ENCODE assay signal across 40 cellular contexts in the genomic region with DNA sequence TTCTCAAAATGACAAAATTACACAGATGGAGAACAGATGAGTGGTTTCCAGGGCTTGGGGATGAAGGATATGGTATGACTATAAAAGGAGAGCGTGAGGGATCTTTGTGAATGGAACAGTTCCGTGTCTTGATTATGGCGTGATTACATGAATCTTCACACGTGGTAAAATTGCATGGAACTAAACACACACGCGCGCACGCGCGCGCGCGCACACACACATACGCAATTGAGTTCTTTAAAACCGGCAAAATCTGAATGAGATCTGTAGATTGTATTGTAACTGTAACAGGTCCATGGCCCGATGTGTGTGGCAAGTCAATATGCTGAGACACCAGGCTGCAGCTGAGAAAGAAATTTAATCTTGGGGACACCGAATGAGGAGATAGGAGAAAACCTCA. TPM values are rescaled to one million over a fixed set of nuclear protein-coding genes. Genes with fewer than 3 reads are reported as not detected.
"Had no signal": no experiment of that assay in that cellular context is flagged by ENCODE, and none has a peak within 500 bp of the region (broad histone marks: within the 10 kb centered on the region; RNA-seq: fewer than 3 reads in every experiment).

No MANE protein-coding gene starts in this region.

- H3K27me3 Mint-ChIP-seq: activated naive CD4-positive, alpha-beta T cell treated with anti-CD3 and anti-CD28 coated beads, Interleukin-2, amount 50 U/mL, for 24 hours; activated naive CD8-positive, alpha-beta T cell; activated naive CD8-positive, alpha-beta T cell treated with anti-CD3 and anti-CD28 coated beads for 36 hours; activated naive CD8-positive, alpha-beta T cell treated with anti-CD3 and anti-CD28 coated beads, Interleukin-2, amount 50 U/mL, for 24 hours had no signal

- H3K4me1 Mint-ChIP-seq: activated naive CD4-positive, alpha-beta T cell treated with anti-CD3 and anti-CD28 coated beads, Interleukin-2, amount 50 U/mL, for 24 hours; central memory CD8-positive, alpha-beta T cell had no signal

- DNase-seq: activated effector memory CD4-positive, alpha-beta T cell treated with anti-CD3 and anti-CD28 coated beads, Interleukin-2, amount 50 U/mL, for 16 hours; activated effector memory CD4-positive, alpha-beta T cell treated with Interleukin-2 at 50 U/mL for 16 hours; activated gamma-delta T cell; activated gamma-delta T cell treated with Interleukin-2 at 50 U/mL for 16 hours; activated naive CD4-positive, alpha-beta T cell; activated naive CD4-positive, alpha-beta T cell treated with anti-CD3 and anti-CD28 coated beads for 36 hours; activated naive CD4-positive, alpha-beta T cell treated with anti-CD3 and anti-CD28 coated beads, Interleukin-2, amount 10 ng/mL, durations not matched to agents 7 days and 5 days; activated naive CD4-positive, alpha-beta T cell treated with anti-CD3 and anti-CD28 coated beads, Interleukin-2, amount 50 U/mL, for 16 hours; activated naive CD4-positive, alpha-beta T cell treated with Interleukin-2 at 50 U/mL for 16 hours; activated naive CD8-positive, alpha-beta T cell treated with anti-CD3 and anti-CD28 coated beads for 36 hours; activated naive CD8-positive, alpha-beta T cell treated with anti-CD3 and anti-CD28 coated beads, Interleukin-2, amount 10 ng/mL, durations not matched to agents 7 days and 5 days; activated naive CD8-positive, alpha-beta T cell treated with anti-CD3 and anti-CD28 coated beads, Interleukin-2, amount 50 U/mL, for 24 hours; activated T-cell treated with anti-CD3 and anti-CD28 coated beads for 4 hours; activated T-cell treated with anti-CD3 and anti-CD28 coated beads, Interleukin-2, amount 50 U/mL, for 1 hour; activated T-cell treated with anti-CD3 and anti-CD28 coated beads, Interleukin-2, amount 50 U/mL, for 24 hours; activated T-cell treated with anti-CD3 and anti-CD28 coated beads, Interleukin-2, amount 50 U/mL, for 4 hours; activated T-cell treated with anti-CD3 and anti-CD28 coated beads, Interleukin-2, amount 50 U/mL, for 48 hours; activated T-cell treated with anti-CD3 and anti-CD28 coated beads, Interleukin-2, amount 50 U/mL, for 72 hours; adrenal gland; amniotic stem cell; amygdala; anterior cingulate cortex; body of pancreas; brain microvascular endothelial cell; caudate nucleus; central memory CD4-positive, alpha-beta T cell; cerebellar nuclear complex had no signal

- H3K4me1 ChIP-seq: adrenal gland, ascending aorta, body of pancreas, breast epithelium had no signal

- FAIRE-seq: astrocyte, bronchial epithelial cell had no signal

- H3K36me3 Mint-ChIP-seq: activated naive CD4-positive, alpha-beta T cell treated with anti-CD3 and anti-CD28 coated beads, Interleukin-2, amount 10 ng/mL, durations not matched to agents 7 days and 5 days; activated naive CD4-positive, alpha-beta T cell treated with anti-CD3 and anti-CD28 coated beads, Interleukin-2, amount 50 U/mL, for 24 hours; activated naive CD4-positive, alpha-beta T cell treated with anti-CD3 and anti-CD28 coated beads, Interleukin-2, amount 50 U/mL, for 72 hours; activated naive CD8-positive, alpha-beta T cell; activated naive CD8-positive, alpha-beta T cell treated with anti-CD3 and anti-CD28 coated beads for 36 hours; activated naive CD8-positive, alpha-beta T cell treated with anti-CD3 and anti-CD28 coated beads, Interleukin-2, amount 10 ng/mL, durations not matched to agents 7 days and 5 days; brain had no signal

- H3K27ac Mint-ChIP-seq: activated naive CD4-positive, alpha-beta T cell treated with anti-CD3 and anti-CD28 coated beads for 36 hours; activated naive CD4-positive, alpha-beta T cell treated with anti-CD3 and anti-CD28 coated beads, Interleukin-2, amount 10 ng/mL, durations not matched to agents 7 days and 5 days; activated naive CD4-positive, alpha-beta T cell treated with anti-CD3 and anti-CD28 coated beads, Interleukin-2, amount 50 U/mL, for 24 hours; activated naive CD4-positive, alpha-beta T cell treated with anti-CD3 and anti-CD28 coated beads, Interleukin-2, amount 50 U/mL, for 72 hours; activated naive CD8-positive, alpha-beta T cell; activated naive CD8-positive, alpha-beta T cell treated with anti-CD3 and anti-CD28 coated beads for 36 hours; activated naive CD8-positive, alpha-beta T cell treated with anti-CD3 and anti-CD28 coated beads, Interleukin-2, amount 10 ng/mL, durations not matched to agents 7 days and 5 days; activated naive CD8-positive, alpha-beta T cell treated with anti-CD3 and anti-CD28 coated beads, Interleukin-2, amount 50 U/mL, for 24 hours; activated T-cell treated with anti-CD3 and anti-CD28 coated beads, Interleukin-2, amount 50 U/mL, for 24 hours; activated T-cell treated with anti-CD3 and anti-CD28 coated beads, Interleukin-2, amount 50 U/mL, for 72 hours; activated T-helper 1 cell treated with anti-CD3 and anti-CD28 coated beads, Interleukin-12 subunit alpha, Interleukin-12 subunit beta, Interleukin-2, Interleukin-4 antibody, amounts not matched to agents 30 ng/mL and 10 ng/mL and 1 ng/mL, durations not matched to agents 14 hours and 24 hours and 36 hours; activated T-helper 2 cell treated with anti-CD3 and anti-CD28 coated beads, Interferon-gamma antibody, Interleukin-2, Interleukin-4, amounts not matched to agents 10 μg/mL and 5 μg/mL and 100 μg/mL, durations not matched to agents 14 hours and 24 hours and 36 hours had no signal

- H3K36me3 ChIP-seq: adrenal gland, ascending aorta, brain microvascular endothelial cell, breast epithelium, cardiac muscle cell had no signal

- ATAC-seq: activated naive CD4-positive, alpha-beta T cell treated with anti-CD3 and anti-CD28 coated beads, Interleukin-2, amount 50 U/mL, for 72 hours; activated naive CD8-positive, alpha-beta T cell treated with anti-CD3 and anti-CD28 coated beads, Interleukin-2, amount 50 U/mL, for 24 hours; activated T-cell treated with anti-CD3 and anti-CD28 coated beads, Interleukin-2, amount 50 U/mL, for 4 hours; activated T-cell treated with anti-CD3 and anti-CD28 coated beads, Interleukin-2, amount 50 U/mL, for 72 hours; body of pancreas had no signal

- H3K9me3 Mint-ChIP-seq: activated naive CD4-positive, alpha-beta T cell treated with anti-CD3 and anti-CD28 coated beads for 36 hours; activated naive CD4-positive, alpha-beta T cell treated with anti-CD3 and anti-CD28 coated beads, Interleukin-2, amount 10 ng/mL, durations not matched to agents 7 days and 5 days; activated naive CD4-positive, alpha-beta T cell treated with anti-CD3 and anti-CD28 coated beads, Interleukin-2, amount 50 U/mL, for 24 hours; activated naive CD4-positive, alpha-beta T cell treated with anti-CD3 and anti-CD28 coated beads, Interleukin-2, amount 50 U/mL, for 72 hours; activated naive CD8-positive, alpha-beta T cell treated with anti-CD3 and anti-CD28 coated beads for 36 hours; activated naive CD8-positive, alpha-beta T cell treated with anti-CD3 and anti-CD28 coated beads, Interleukin-2, amount 10 ng/mL, durations not matched to agents 7 days and 5 days; activated naive CD8-positive, alpha-beta T cell treated with anti-CD3 and anti-CD28 coated beads, Interleukin-2, amount 50 U/mL, for 24 hours; activated T-cell treated with anti-CD3 and anti-CD28 coated beads, Interleukin-2, amount 50 U/mL, for 24 hours; activated T-cell treated with anti-CD3 and anti-CD28 coated beads, Interleukin-2, amount 50 U/mL, for 4 hours; activated T-cell treated with anti-CD3 and anti-CD28 coated beads, Interleukin-2, amount 50 U/mL, for 72 hours; activated T-helper 1 cell treated with anti-CD3 and anti-CD28 coated beads, Interleukin-12 subunit alpha, Interleukin-12 subunit beta, Interleukin-2, Interleukin-4 antibody, amounts not matched to agents 30 ng/mL and 10 ng/mL and 1 ng/mL, durations not matched to agents 14 hours and 24 hours and 36 hours; activated T-helper 2 cell treated with anti-CD3 and anti-CD28 coated beads, Interferon-gamma antibody, Interleukin-2, Interleukin-4, amounts not matched to agents 10 μg/mL and 5 μg/mL and 100 μg/mL, durations not matched to agents 14 hours and 24 hours and 36 hours; central memory CD8-positive, alpha-beta T cell had no signal

- H3K9me3 ChIP-seq: adrenal gland, ascending aorta, body of pancreas, breast epithelium had no signal

- H3K27ac ChIP-seq: adrenal gland, ascending aorta, body of pancreas, brain microvascular endothelial cell, breast epithelium, cardiac muscle cell had no signal

- H3K4me3 Mint-ChIP-seq: activated naive CD4-positive, alpha-beta T cell treated with anti-CD3 and anti-CD28 coated beads for 36 hours; activated naive CD4-positive, alpha-beta T cell treated with anti-CD3 and anti-CD28 coated beads, Interleukin-2, amount 10 ng/mL, durations not matched to agents 7 days and 5 days; activated naive CD4-positive, alpha-beta T cell treated with anti-CD3 and anti-CD28 coated beads, Interleukin-2, amount 50 U/mL, for 24 hours; activated naive CD8-positive, alpha-beta T cell; activated naive CD8-positive, alpha-beta T cell treated with anti-CD3 and anti-CD28 coated beads for 36 hours; activated naive CD8-positive, alpha-beta T cell treated with anti-CD3 and anti-CD28 coated beads, Interleukin-2, amount 10 ng/mL, durations not matched to agents 7 days and 5 days; activated naive CD8-positive, alpha-beta T cell treated with anti-CD3 and anti-CD28 coated beads, Interleukin-2, amount 50 U/mL, for 24 hours; activated T-cell treated with anti-CD3 and anti-CD28 coated beads, Interleukin-2, amount 50 U/mL, for 24 hours; activated T-cell treated with anti-CD3 and anti-CD28 coated beads, Interleukin-2, amount 50 U/mL, for 4 hours; activated T-cell treated with anti-CD3 and anti-CD28 coated beads, Interleukin-2, amount 50 U/mL, for 72 hours; activated T-helper 1 cell treated with anti-CD3 and anti-CD28 coated beads, Interleukin-12 subunit alpha, Interleukin-12 subunit beta, Interleukin-2, Interleukin-4 antibody, amounts not matched to agents 30 ng/mL and 10 ng/mL and 1 ng/mL, durations not matched to agents 14 hours and 24 hours and 36 hours; brain; central memory CD8-positive, alpha-beta T cell had no signal

- H3K27me3 ChIP-seq: adrenal gland, ascending aorta, body of pancreas, breast epithelium, cardiac muscle cell had no signal

- H3K4me3 ChIP-seq: adrenal gland, ascending aorta, body of pancreas, breast epithelium, cardiac muscle cell had no signal

RNA-seq across cellular contexts. Expression of gene LRRN2, which starts 11.1 kb away (rescaled TPM):
- total RNA-seq: activated naive CD4-positive, alpha-beta T cell treated with anti-CD3 and anti-CD28 coated beads for 36 hours; activated naive CD4-positive, alpha-beta T cell treated with anti-CD3 and anti-CD28 coated beads, Interleukin-2, amount 50 U/mL, for 72 hours; activated naive CD8-positive, alpha-beta T cell treated with anti-CD3 and anti-CD28 coated beads for 36 hours; activated naive CD8-positive, alpha-beta T cell treated with anti-CD3 and anti-CD28 coated beads, Interleukin-2, amount 10 ng/mL, durations not matched to agents 7 days and 5 days; activated T-cell treated with anti-CD3 and anti-CD28 coated beads, Interleukin-2, amount 50 U/mL, for 4 hours; activated T-cell treated with anti-CD3 and anti-CD28 coated beads, Interleukin-2, amount 50 U/mL, for 72 hours; activated T-helper 1 cell treated with anti-CD3 and anti-CD28 coated beads, Interleukin-12 subunit alpha, Interleukin-12 subunit beta, Interleukin-2, Interleukin-4 antibody, amounts not matched to agents 30 ng/mL and 10 ng/mL and 1 ng/mL, durations not matched to agents 14 hours and 24 hours and 36 hours; activated T-helper 2 cell treated with anti-CD3 and anti-CD28 coated beads, Interferon-gamma antibody, Interleukin-2, Interleukin-4, amounts not matched to agents 10 μg/mL and 5 μg/mL and 100 μg/mL, durations not matched to agents 14 hours and 24 hours and 36 hours; bronchial epithelial cell had no signal
- polyA plus RNA-seq: aorta had no signal
